8 cellular contexts compared by ENCODE assay signal in genomic region chrX:140762061-140762460, GRCh38. TPM values are rescaled to one million over a fixed set of nuclear protein-coding genes. Genes with fewer than 3 reads are reported as not detected.
A peak's percentile ranks its signal among the peaks of the same experiment; 100 is the strongest.
DNase-seq lines count a peak whose midpoint lies in the region; ATAC-seq and TF ChIP-seq lines count a peak whose summit lies in the region.

No MANE protein-coding gene starts in this region.

- H3K27me3 Mint-ChIP-seq in activated CD8-positive, alpha-beta T cell treated with anti-CD3 and anti-CD28 coated beads for 36 hours, result peaks cover 13% of the 10 kb centered on the region
- H3K27me3 Mint-ChIP-seq in glutamatergic neuron (ENCODE audit: unreplicated experiment), result no peaks in the 10 kb centered on the region

- H3K9me3 Mint-ChIP-seq in activated CD8-positive, alpha-beta T cell treated with anti-CD3 and anti-CD28 coated beads for 36 hours, result no peaks in the 10 kb centered on the region
- peaks cover 2% of the 10 kb centered on the region for H3K9me3 Mint-ChIP-seq in glutamatergic neuron (ENCODE audit: unreplicated experiment)

- no peak overlapping the region for H3K4me3 Mint-ChIP-seq in activated CD8-positive, alpha-beta T cell treated with anti-CD3 and anti-CD28 coated beads for 36 hours
- no peak overlapping the region for H3K4me3 Mint-ChIP-seq in glutamatergic neuron (ENCODE audit: unreplicated experiment)

- no peak for ATAC-seq in activated CD8-positive, alpha-beta T cell treated with anti-CD3 and anti-CD28 coated beads for 36 hours

- no peak overlapping the region for H3K27ac Mint-ChIP-seq in activated CD8-positive, alpha-beta T cell treated with anti-CD3 and anti-CD28 coated beads for 36 hours
- H3K27ac Mint-ChIP-seq in glutamatergic neuron (ENCODE audit: unreplicated experiment), result peak overlapping the region; percentile 20

- H3K9me3 ChIP-seq in HAP-1, result no peaks in the 10 kb centered on the region

- H3K36me3 ChIP-seq in HAP-1 (replicated peaks), result no peaks in the 10 kb centered on the region

- H3K4me1 Mint-ChIP-seq in activated CD8-positive, alpha-beta T cell treated with anti-CD3 and anti-CD28 coated beads for 36 hours (ENCODE audit: low read depth), result peaks cover 6% of the 10 kb centered on the region
- peaks cover 4% of the 10 kb centered on the region for H3K4me1 Mint-ChIP-seq in glutamatergic neuron (ENCODE audit: low read depth, unreplicated experiment)

- POLR2A ChIA-PET in activated CD8-positive, alpha-beta T cell treated with anti-CD3 and anti-CD28 coated beads for 36 hours (lab: Charles Lee), result no interaction called here

- H3K36me3 Mint-ChIP-seq in activated CD8-positive, alpha-beta T cell treated with anti-CD3 and anti-CD28 coated beads for 36 hours (ENCODE audit: low read depth), result no peaks in the 10 kb centered on the region
- H3K36me3 Mint-ChIP-seq in glutamatergic neuron (ENCODE audit: unreplicated experiment), result no peaks in the 10 kb centered on the region

- intact Hi-C loops in activated CD8-positive, alpha-beta T cell treated with anti-CD3 and anti-CD28 coated beads for 36 hours (cut with micrococcal nuclease), result no loop called here

- H3K4me1 ChIP-seq in HAP-1, result peaks cover 12% of the 10 kb centered on the region

- H3K4me3 ChIP-seq in HAP-1, result no peak overlapping the region

- CTCF ChIA-PET in activated CD8-positive, alpha-beta T cell treated with anti-CD3 and anti-CD28 coated beads for 36 hours (lab: Charles Lee), result interaction anchor here (1.1 to 2.6 kb wide), 4 partner anchors 10 to 29 kb away, joined by 3 to 10 read pairs (median 6); no protein-coding TSS in a partner anchor

- in situ Hi-C loops in HAP-1 (cut with MboI; ENCODE audit: low sequenced_read_pairs), result loop anchor here (25.0 kb wide), 1 partner anchor 525 kb away; no protein-coding TSS in a partner anchor

- TF ChIP-seq CTCF in activated CD8-positive, alpha-beta T cell treated with anti-CD3 and anti-CD28 coated beads for 36 hours (IDR thresholded peaks at IDR 0.05), result peak; percentile 59
- TF ChIP-seq CTCF in glutamatergic neuron (IDR thresholded peaks at IDR 0.05; ENCODE audit: partially characterized antibody, unreplicated experiment), result peak; percentile 51

- DNase-seq in A172 (ENCODE audit: low spot score), result peak; percentile 41
- peak; percentile 60 for DNase-seq in EH (ENCODE audit: low read depth)
- peak; percentile 74 to 79 for DNase-seq in HAP-1 (ENCODE audit: low spot score in 2 of 2)
- DNase-seq in MV-4-11 (lab: John Stamatoyannopoulos, UW), result peak; percentile 27
- peak; percentile 52 for DNase-seq in activated CD8-positive, alpha-beta T cell treated with anti-CD3 and anti-CD28 coated beads for 36 hours
- DNase-seq in glutamatergic neuron, result peak; percentile 44
- DNase-seq in putamen (ENCODE audit: low spot score), result peak; percentile 58
- no peak for DNase-seq in NCI-H2029 treated with DMSO at 0.1 percent for 48 hours (lab: John Stamatoyannopoulos, UW)

- no peaks in the 10 kb centered on the region for H3K27me3 ChIP-seq in HAP-1 (ENCODE audit: low read depth)

RNA-seq across cellular contexts. Expression of gene LINC00632, which starts 52.5 kb away (rescaled TPM):
- total RNA-seq in A172 (2014; rRNA removed; shearing (Covaris generic)), result 0.48 and 2.2 TPM in 2 replicates
- under 1 TPM; 0.41 to 0.43 TPM for total RNA-seq in activated CD8-positive, alpha-beta T cell treated with anti-CD3 and anti-CD28 coated beads for 36 hours
- 89.8 TPM for total RNA-seq in glutamatergic neuron (ENCODE audit: unreplicated experiment)

Comparison
In these comparisons a context has a peak if more than half of its experiments do, and no peak if none do; other contexts are left out.
1. RNA of gene LINC00632, which starts 52.5 kb away (total RNA-seq): 89.8 TPM in glutamatergic neuron (single experiment); 0.48 to 2.2 TPM in A172 and 0.41 to 0.43 TPM in activated CD8-positive, alpha-beta T cell treated with anti-CD3 and anti-CD28 coated beads for 36 hours; every median in the first group is over 10 times any median in the second.